ENCODE assay signal across 19 cellular contexts in genomic region chr2:8328189-8328588, GRCh38.
A peak's percentile ranks its signal among the peaks of the same experiment; 100 is the strongest.
DNase-seq lines count a peak whose midpoint lies in the region; ATAC-seq, FAIRE-seq and TF ChIP-seq lines count a peak whose summit lies in the region.
"Had no signal": no experiment of that assay in that cellular context is flagged by ENCODE, and none has a peak within 500 bp of the region (broad histone marks: within the 10 kb centered on the region; RNA-seq: fewer than 3 reads in every experiment).

No MANE protein-coding gene starts in this region.

- H3K36me3 ChIP-seq in K562 (ENCODE audit: control insufficient read depth, insufficient read depth, low read length) (no peaks in the 10 kb centered on the region), right lobe of liver (no peaks in the 10 kb centered on the region), GM23248 (ENCODE audit: low read depth) (no peaks in the 10 kb centered on the region), uterus (no peaks in the 10 kb centered on the region)

- H3K27ac Mint-ChIP-seq in activated CD8-positive, alpha-beta T cell treated with anti-CD3 and anti-CD28 coated beads for 36 hours, result no peak overlapping the region
- H3K27ac Mint-ChIP-seq: activated T-cell treated with anti-CD3 and anti-CD28 coated beads, Interleukin-2, amount 50 U/mL, for 24 hours had no signal

- in situ Hi-C loops in K562 (cut with MboI) (no loop called here), GM23248 (cut with MboI) (no loop called here)

- H2AFZ ChIP-seq in K562 (ENCODE audit: low read depth, low read length) (peak overlapping the region; percentile 61), GM23248 (no peak overlapping the region)

- no peaks in the 10 kb centered on the region for H3K36me3 Mint-ChIP-seq in activated CD8-positive, alpha-beta T cell treated with anti-CD3 and anti-CD28 coated beads for 36 hours (ENCODE audit: low read depth)

- H3K9me1 ChIP-seq in K562 (ENCODE audit: control insufficient read depth, insufficient read depth, low read length), result no peaks in the 10 kb centered on the region

- no peak for TF ChIP-seq POLR2A in K562 (conservative IDR thresholded peaks at IDR 0.05)
- no peak for TF ChIP-seq POLR2A in right lobe of liver (IDR thresholded peaks at IDR 0.05)
- no peak for TF ChIP-seq POLR2A in uterus (IDR thresholded peaks at IDR 0.05)

- H3K9ac ChIP-seq in K562 (ENCODE audit: insufficient read depth in 1 of 2, low read depth in 2 of 2, low read length in 2 of 2) (no peak overlapping the region), GM23248 (no peak overlapping the region)

- TF ChIP-seq RAD21 in K562 (CRISPR knock-in tag; conservative IDR thresholded peaks at IDR 0.05 in 1 of 2, IDR thresholded peaks at IDR 0.05 in 1 of 2), result no peak

- no peak overlapping the region for H3K27ac ChIP-seq in K562 (ENCODE audit: extremely low read depth, low read depth, low read length)
- no peak overlapping the region for H3K27ac ChIP-seq in right lobe of liver
- no peak overlapping the region for H3K27ac ChIP-seq in GM23248
- H3K27ac ChIP-seq in uterus, result no peak overlapping the region
- H3K27ac ChIP-seq: C4-2B had no signal

- DNase-seq in left ventricle myocardium superior (no peak), Right ventricle myocardium inferior (ENCODE audit: missing footprints) (no peak), K562 (ENCODE audit: extremely low read depth in 1 of 4, low spot score in 3 of 4) (no peak), right lobe of liver (no peak), GM23248 (no peak), uterus (no peak)
- no peak for DNase-seq in activated CD8-positive, alpha-beta T cell treated with anti-CD3 and anti-CD28 coated beads for 36 hours
- DNase-seq: ACHN; activated CD4-positive, alpha-beta T cell treated with anti-CD3 and anti-CD28 coated beads, Interleukin-2, amount 50 U/mL, for 4 hours; activated naive CD4-positive, alpha-beta T cell treated with Interleukin-2 at 50 U/mL for 16 hours; activated T-cell treated with anti-CD3 and anti-CD28 coated beads, Interleukin-2, amount 50 U/mL, for 24 hours; effector CD8-positive, alpha-beta T cell; NCI-H2171 treated with DMSO at 0.1 percent for 48 hours; NCI-H526 treated with DMSO at 0.1 percent for 48 hours; nucleus accumbens; stimulated activated CD8-positive, alpha-beta memory T cell treated with anti-CD3 and anti-CD28 coated beads, Interleukin-4, amount 100 ng/mL, for 48 hours had no signal

- H3K4me3 ChIP-seq in K562 (no peak overlapping the region), right lobe of liver (no peak overlapping the region), GM23248 (no peak overlapping the region), uterus (no peak overlapping the region)

- TF ChIP-seq EP300 in K562 (IDR thresholded peaks at IDR 0.05; ENCODE audit: low read length), result no peak

- FAIRE-seq in K562 (lab: Jason Lieb, UNC), result no peak
- FAIRE-seq: astrocyte had no signal

- H3K79me2 ChIP-seq in K562 (ENCODE audit: control insufficient read depth, insufficient read depth, low read length) (no peaks in the 10 kb centered on the region), GM23248 (ENCODE audit: insufficient read depth) (no peaks in the 10 kb centered on the region)

- H3K27me3 ChIP-seq in K562 (ENCODE audit: control insufficient read depth in 2 of 2, insufficient read depth in 2 of 2, low read length in 2 of 2) (peaks cover 0 to 13% of the 10 kb centered on the region in 2 experiments; a peak in 1 of 5 replicates), right lobe of liver (no peaks in the 10 kb centered on the region), GM23248 (replicated peaks; ENCODE audit: insufficient read depth) (no peaks in the 10 kb centered on the region; the same call in 1 of the 2 replicates), uterus (no peaks in the 10 kb centered on the region)

- 28% methylated on average over 4 of the region's 5 CpGs for WGBS in K562 (ENCODE audit: insufficient coverage, low coverage, missing lambda C conversion rate)
- WGBS in right lobe of liver (ENCODE audit: insufficient coverage, low coverage, low lambda C conversion rate, missing lambda C conversion rate), result no CpG with 5 or more reads among the region's 5 CpGs
- WGBS in GM23248 (ENCODE audit: low coverage in 1 of 2, low lambda C conversion rate in 2 of 2, missing lambda C conversion rate in 2 of 2), 2 experiments, result 83 to 86% methylated on average over 5 of the region's 5 CpGs

- H4K20me1 ChIP-seq in K562 (replicated peaks; ENCODE audit: control insufficient read depth, insufficient read depth, low read length), result no peaks in the 10 kb centered on the region
- no peaks in the 10 kb centered on the region for H4K20me1 ChIP-seq in GM23248 (ENCODE audit: insufficient read depth)

- H3F3A ChIP-seq in GM23248 (ENCODE audit: insufficient read depth), result no peaks in the 10 kb centered on the region

- H3K9me3 ChIP-seq in K562 (replicated peaks; ENCODE audit: control insufficient read depth, insufficient read depth, low read depth, low read length), result no peaks in the 10 kb centered on the region
- no peaks in the 10 kb centered on the region for H3K9me3 ChIP-seq in right lobe of liver
- H3K9me3 ChIP-seq in GM23248 (ENCODE audit: low read depth), result no peaks in the 10 kb centered on the region
- no peaks in the 10 kb centered on the region for H3K9me3 ChIP-seq in uterus

- H3K4me3 Mint-ChIP-seq in activated CD8-positive, alpha-beta T cell treated with anti-CD3 and anti-CD28 coated beads for 36 hours, result no peak overlapping the region
- H3K4me3 Mint-ChIP-seq: activated T-cell treated with anti-CD3 and anti-CD28 coated beads, Interleukin-2, amount 50 U/mL, for 24 hours had no signal

- H3K9me3 Mint-ChIP-seq in activated CD8-positive, alpha-beta T cell treated with anti-CD3 and anti-CD28 coated beads for 36 hours, result no peaks in the 10 kb centered on the region
- H3K9me3 Mint-ChIP-seq: activated T-cell treated with anti-CD3 and anti-CD28 coated beads, Interleukin-2, amount 50 U/mL, for 24 hours had no signal

- intact Hi-C loops in left ventricle myocardium superior (cut with micrococcal nuclease) (no loop called here), Right ventricle myocardium inferior (cut with DNase I) (no loop called here), K562 (cut with micrococcal nuclease) (no loop called here), right lobe of liver (cut with DNase I) (no loop called here), uterus (cut with DNase I; ENCODE audit: low total_unique reads) (no loop called here)
- intact Hi-C loops in activated CD8-positive, alpha-beta T cell treated with anti-CD3 and anti-CD28 coated beads for 36 hours (cut with micrococcal nuclease), result no loop called here

- CTCF ChIA-PET in K562 (lab: Yijun Ruan, JAX; ENCODE audit: low intra/inter-chr PET ratio), result no interaction called here
- CTCF ChIA-PET in activated CD8-positive, alpha-beta T cell treated with anti-CD3 and anti-CD28 coated beads for 36 hours (lab: Charles Lee), result no interaction called here

- POLR2A ChIA-PET in K562 (lab: Yijun Ruan, JAX), result no interaction called here
- POLR2A ChIA-PET in activated CD8-positive, alpha-beta T cell treated with anti-CD3 and anti-CD28 coated beads for 36 hours (lab: Charles Lee), result interaction anchor here (0.7 kb wide), 1 partner anchor 356 kb away, joined by 3 read pairs; no protein-coding TSS in a partner anchor

- peaks cover 4% of the 10 kb centered on the region for H3K27me3 Mint-ChIP-seq in activated CD8-positive, alpha-beta T cell treated with anti-CD3 and anti-CD28 coated beads for 36 hours

- TF ChIP-seq CTCF in K562 (IDR thresholded peaks at IDR 0.05 in 2 of 3, conservative IDR thresholded peaks at IDR 0.05 in 1 of 3; ENCODE audit: insufficient read depth in 2 of 3, low read depth in 1 of 3, low read length in 3 of 3) (no peak), right lobe of liver (IDR thresholded peaks at IDR 0.05) (no peak), uterus (IDR thresholded peaks at IDR 0.05) (no peak)
- no peak for TF ChIP-seq CTCF in activated CD8-positive, alpha-beta T cell treated with anti-CD3 and anti-CD28 coated beads for 36 hours (IDR thresholded peaks at IDR 0.05)

- peaks cover 20% of the 10 kb centered on the region for H3K4me1 Mint-ChIP-seq in activated CD8-positive, alpha-beta T cell treated with anti-CD3 and anti-CD28 coated beads for 36 hours (ENCODE audit: low read depth)

- peaks cover 9 to 14% of the 10 kb centered on the region in 2 experiments; a peak in 4 of 5 replicates for H3K4me1 ChIP-seq in K562 (replicated peaks in 1 of 2; ENCODE audit: control insufficient read depth in 2 of 2, insufficient read depth in 2 of 2, low read length in 2 of 2)
- peaks cover 0 to 9% (median 1%) of the 10 kb centered on the region in 4 donors for H3K4me1 ChIP-seq in right lobe of liver
- H3K4me1 ChIP-seq in GM23248 (ENCODE audit: insufficient read depth), result no peaks in the 10 kb centered on the region
- no peaks in the 10 kb centered on the region for H3K4me1 ChIP-seq in uterus

- H3K9me2 ChIP-seq in GM23248 (ENCODE audit: insufficient read depth), result no peaks in the 10 kb centered on the region

- ATAC-seq in left ventricle myocardium superior (peak; percentile 40), Right ventricle myocardium inferior (no peak), K562 (no peak), right lobe of liver (peak; percentile 22 to 71 (median 60)), GM19455 (IDR thresholded peaks at IDR 0.05; ENCODE audit: unreplicated experiment) (no peak)
- ATAC-seq in activated CD8-positive, alpha-beta T cell treated with anti-CD3 and anti-CD28 coated beads for 36 hours, result no peak

- H3K4me2 ChIP-seq in K562 (ENCODE audit: insufficient read depth, low read length) (no peak overlapping the region), GM23248 (ENCODE audit: unreplicated experiment) (no peak overlapping the region)

- no TSS peak for BruUV-seq in K562 (replicated peaks; lab: Mats Ljungman, UMichigan)

TF ChIP-seq in K562, 482 proteins besides CTCF, POLR2A, EP300 and RAD21:
- TF ChIP-seq TCF3 (CRISPR knock-in tag; IDR thresholded peaks at IDR 0.05) (peak; percentile 9; the same call in 1 of the 2 replicates), TEAD2 (tag; IDR thresholded peaks at IDR 0.05) (no peak), NFE2 (IDR thresholded peaks at IDR 0.05; ENCODE audit: low read depth) (no peak)

Comparison
In these comparisons a context has a peak if more than half of its experiments do, and no peak if none do; other contexts are left out.
1. ATAC-seq: peak in left ventricle myocardium superior (single experiment) and right lobe of liver (4 of 4); none in Right ventricle myocardium inferior (single experiment), K562 (single experiment), GM19455 (single experiment) and activated CD8-positive, alpha-beta T cell treated with anti-CD3 and anti-CD28 coated beads for 36 hours (single experiment).